In the genomic region with DNA sequence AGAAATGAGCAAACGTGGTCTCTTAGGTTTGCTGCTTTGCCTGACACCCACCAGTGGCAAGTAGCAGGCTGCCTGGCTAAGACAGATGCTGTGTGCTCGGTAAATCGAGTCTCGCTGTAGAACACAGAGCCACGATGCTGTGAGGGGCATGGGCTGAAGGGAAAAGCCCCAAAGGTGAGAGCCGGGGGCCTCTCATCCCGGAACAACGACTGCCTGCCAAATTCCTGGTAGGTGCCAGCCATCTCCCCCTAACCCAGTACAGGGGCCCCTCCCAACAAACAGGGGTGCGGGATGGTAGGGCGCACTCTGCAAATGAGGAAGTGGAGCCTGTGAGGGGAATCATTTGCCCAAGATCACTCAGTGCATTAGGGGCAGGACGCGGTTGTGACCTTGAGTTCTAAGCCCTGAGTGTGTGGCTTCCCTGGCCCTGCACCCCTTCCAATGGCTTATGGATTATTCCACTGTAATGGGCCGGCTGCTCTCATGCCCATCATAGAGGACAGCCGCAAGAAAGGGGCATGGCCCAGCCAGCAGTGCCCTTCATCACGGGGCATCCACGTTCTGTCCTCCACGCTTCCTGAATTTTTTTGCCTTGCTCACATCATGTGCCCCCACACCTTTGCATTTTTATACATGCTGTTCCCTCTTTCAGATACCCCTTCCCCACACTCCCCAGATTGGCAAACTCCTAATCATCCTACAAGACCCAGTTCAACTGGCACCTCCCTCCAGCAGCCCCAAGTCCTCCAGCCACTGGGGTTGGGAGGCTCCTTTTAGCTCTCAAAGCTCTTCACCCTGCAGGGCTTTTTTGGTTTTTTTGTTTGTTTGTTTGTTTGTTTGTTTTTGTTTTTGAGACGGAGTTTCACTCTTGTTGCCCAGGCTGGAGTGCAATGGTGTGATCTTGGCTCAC, we compare ENCODE assay signal across 23 cellular contexts.
DNase-seq lines count a peak whose midpoint lies in the region; ATAC-seq, FAIRE-seq and TF ChIP-seq lines count a peak whose summit lies in the region.
"Had no signal": no experiment of that assay in that cellular context is flagged by ENCODE, and none has a peak within 500 bp of the region (broad histone marks: within the 10 kb centered on the region; RNA-seq: fewer than 3 reads in every experiment).

No MANE protein-coding gene starts in this region.

- TF ChIP-seq CTCF in HepG2 (CRISPR knock-in tag; IDR thresholded peaks at IDR 0.05) (no peak), right lobe of liver (IDR thresholded peaks at IDR 0.05) (no peak), OCI-LY3 (IDR thresholded peaks at IDR 0.05; ENCODE audit: low read depth, low read length) (no peak), lower lobe of right lung (IDR thresholded peaks at IDR 0.05) (no peak)

- POLR2A ChIA-PET in HepG2 (lab: Yijun Ruan, JAX), result no interaction called here

- no peak for TF ChIP-seq RAD21 in HepG2 (CRISPR knock-in tag; IDR thresholded peaks at IDR 0.05)

- WGBS in HepG2 (ENCODE audit: low lambda C conversion rate), result 46% methylated on average over 8 of the region's 18 CpGs
- WGBS in right lobe of liver (ENCODE audit: insufficient coverage, low coverage, low lambda C conversion rate, missing lambda C conversion rate), result 76% methylated on average over 8 of the region's 18 CpGs

- H3K79me2 ChIP-seq in HepG2 (ENCODE audit: insufficient read depth, low read length) (no peaks in the 10 kb centered on the region), OCI-LY3 (ENCODE audit: low read length) (no peaks in the 10 kb centered on the region)

- CTCF ChIA-PET in HepG2 (lab: Yijun Ruan, JAX; ENCODE audit: low intra/inter-chr PET ratio, low total read pairs), result no interaction called here

- no peak for DNase-seq in HepG2 (ENCODE audit: low spot score)
- DNase-seq in right lobe of liver, result no peak
- DNase-seq in lower lobe of right lung, result peak; percentile 18
- no peak for DNase-seq in NCI-H128 (lab: John Stamatoyannopoulos, UW; ENCODE audit: unreplicated experiment)
- DNase-seq in inferior parietal cortex (ENCODE audit: extremely low spot score), result no peak
- DNase-seq: activated B cell treated with CpG ODN at 0.5 μM for 24 hours; activated CD4-positive, alpha-beta T cell treated with anti-CD3 and anti-CD28 coated beads, Interleukin-2, amount 50 U/mL, for 4 hours; activated CD8-positive, alpha-beta memory T cell treated with anti-CD3 and anti-CD28 coated beads, Interleukin-2, amount 50 U/mL, for 4 hours; C1 segment of cervical spinal cord; Calu3; cortex of kidney; NCI-H1436 treated with DMSO at 0.1 percent for 48 hours; NCI-H526 treated with DMSO at 0.1 percent for 48 hours; stimulated activated CD4-positive, alpha-beta T cell treated with anti-CD3 and anti-CD28 coated beads, Interleukin-4, amount 100 ng/mL, for 4 hours; stomach; trophoblast cell had no signal

- TF ChIP-seq POLR2A in HepG2 (IDR thresholded peaks at IDR 0.05; ENCODE audit: insufficient read depth in 1 of 2, low read depth in 2 of 2, low read length in 2 of 2), result no peak
- no peak for TF ChIP-seq POLR2A in right lobe of liver (IDR thresholded peaks at IDR 0.05)

- no peak; the same call in 2 of the 3 replicates for ATAC-seq in HepG2
- no peak for ATAC-seq in right lobe of liver
- ATAC-seq in lower lobe of right lung, result no peak
- ATAC-seq in GM18909 (IDR thresholded peaks at IDR 0.05; ENCODE audit: poor library complexity, unreplicated experiment), result no peak
- no peak for ATAC-seq in HG03175 (IDR thresholded peaks at IDR 0.05; ENCODE audit: unreplicated experiment)
- ATAC-seq: activated T-helper 17 cell treated with anti-CD3 and anti-CD28 coated beads, Interleukin-2, amount 50 U/mL, for 72 hours; GM23338 had no signal

- no peaks in the 10 kb centered on the region for H3K9me3 ChIP-seq in HepG2 (ENCODE audit: low read length)
- H3K9me3 ChIP-seq in right lobe of liver, result no peaks in the 10 kb centered on the region
- H3K9me3 ChIP-seq in OCI-LY3 (ENCODE audit: insufficient read depth, low read length), result no peaks in the 10 kb centered on the region
- no peaks in the 10 kb centered on the region for H3K9me3 ChIP-seq in lower lobe of right lung
- H3K9me3 ChIP-seq: stomach had no signal

- H3K9ac ChIP-seq in HepG2 (ENCODE audit: insufficient read depth, low read depth, low read length), result no peak overlapping the region
- no peak overlapping the region for H3K9ac ChIP-seq in OCI-LY3 (ENCODE audit: low read length)

- H3K4me2 ChIP-seq in HepG2 (ENCODE audit: low read depth, low read length), result no peak overlapping the region
- peak overlapping the region; percentile 49 for H3K4me2 ChIP-seq in OCI-LY3 (ENCODE audit: low read length)
- H3K4me2 ChIP-seq: GM23338 had no signal

- H4K20me1 ChIP-seq in HepG2 (ENCODE audit: insufficient read depth, low read length) (no peaks in the 10 kb centered on the region), OCI-LY3 (ENCODE audit: insufficient read depth, low read length) (no peaks in the 10 kb centered on the region)

- H3K4me1 ChIP-seq in HepG2 (ENCODE audit: insufficient read depth, low read length) (peaks cover 35% of the 10 kb centered on the region), right lobe of liver (no peaks in the 10 kb centered on the region), OCI-LY3 (ENCODE audit: low read length) (peaks cover 8% of the 10 kb centered on the region), lower lobe of right lung (no peaks in the 10 kb centered on the region)
- H3K4me1 ChIP-seq: stomach had no signal

- no peak for FAIRE-seq in HepG2 (lab: Jason Lieb, UNC)
- FAIRE-seq: endometrium had no signal

- H3K4me3 ChIP-seq in HepG2 (replicated peaks in 1 of 3; ENCODE audit: insufficient read depth in 1 of 3, low read depth in 2 of 3, low read length in 3 of 3) (no peak overlapping the region), right lobe of liver (no peak overlapping the region), OCI-LY3 (ENCODE audit: low read length) (peak overlapping the region; percentile 36), lower lobe of right lung (no peak overlapping the region)
- H3K4me3 ChIP-seq: GM23338, SK-N-MC, stomach had no signal

- H2AFZ ChIP-seq in HepG2 (ENCODE audit: low read length), result no peak overlapping the region
- peak overlapping the region; percentile 14; the same call in 1 of the 2 replicates for H2AFZ ChIP-seq in OCI-LY3 (ENCODE audit: low read depth, low read length)

- TF ChIP-seq EP300 in HepG2 (IDR thresholded peaks at IDR 0.05; ENCODE audit: low read depth in 2 of 2, low read length in 2 of 2) (no peak), HepG2 (CRISPR knock-in tag; IDR thresholded peaks at IDR 0.05; ENCODE audit: borderline replicate concordance) (no peak)

- BruUV-seq in HepG2 (replicated peaks; lab: Mats Ljungman, UMichigan), result no TSS peak

- H3K36me3 ChIP-seq in HepG2 (replicated peaks in 1 of 2; ENCODE audit: control insufficient read depth in 1 of 2, insufficient read depth in 2 of 2, low read length in 2 of 2), result no peaks in the 10 kb centered on the region
- no peaks in the 10 kb centered on the region for H3K36me3 ChIP-seq in right lobe of liver
- H3K36me3 ChIP-seq in OCI-LY3 (replicated peaks; ENCODE audit: low read depth, low read length), result no peaks in the 10 kb centered on the region
- H3K36me3 ChIP-seq in lower lobe of right lung, result no peaks in the 10 kb centered on the region
- H3K36me3 ChIP-seq: stomach had no signal

- H3K27ac ChIP-seq in HepG2 (ENCODE audit: extremely low read length, insufficient read depth, low read length), result no peak overlapping the region
- H3K27ac ChIP-seq in right lobe of liver, result no peak overlapping the region
- H3K27ac ChIP-seq in OCI-LY3 (ENCODE audit: low read length), result no peak overlapping the region
- no peak overlapping the region for H3K27ac ChIP-seq in lower lobe of right lung
- H3K27ac ChIP-seq: SK-N-MC, stomach had no signal

- H3K27me3 ChIP-seq in HepG2 (ENCODE audit: control insufficient read depth in 1 of 2, insufficient read depth in 2 of 2, low read length in 2 of 2) (peaks cover 0 to 47% of the 10 kb centered on the region in 2 experiments; a peak in 3 of 5 replicates), right lobe of liver (no peaks in the 10 kb centered on the region), OCI-LY3 (ENCODE audit: low read depth, low read length) (peaks cover 39% of the 10 kb centered on the region), lower lobe of right lung (ENCODE audit: low read depth) (peaks cover 24% of the 10 kb centered on the region)

- intact Hi-C loops in HepG2 (cut with micrococcal nuclease; ENCODE audit: unreplicated experiment) (no loop called here), right lobe of liver (cut with DNase I) (no loop called here), lower lobe of right lung (cut with DNase I) (no loop called here)

- in situ Hi-C loops in HepG2 (cut with HindIII; ENCODE audit: extremely low pct_ligation_motif_present, low pct_unique_long_range_greater_than_20kb), result no loop called here

TF ChIP-seq in HepG2, 621 proteins besides CTCF, POLR2A, EP300 and RAD21 (continues in another document):
- TF ChIP-seq PRDM10 (CRISPR knock-in tag; IDR thresholded peaks at IDR 0.05; ENCODE audit: low read depth) (peak; percentile 80; the same call in 1 of the 2 replicates), THYN1 (CRISPR knock-in tag; IDR thresholded peaks at IDR 0.05; ENCODE audit: borderline replicate concordance, low read depth) (no peak), NFKB2 (CRISPR knock-in tag; IDR thresholded peaks at IDR 0.05; ENCODE audit: borderline replicate concordance) (no peak), ZFP1 (CRISPR knock-in tag; IDR thresholded peaks at IDR 0.05) (no peak)
